8 cellular contexts compared by ENCODE assay signal in the genomic region with DNA sequence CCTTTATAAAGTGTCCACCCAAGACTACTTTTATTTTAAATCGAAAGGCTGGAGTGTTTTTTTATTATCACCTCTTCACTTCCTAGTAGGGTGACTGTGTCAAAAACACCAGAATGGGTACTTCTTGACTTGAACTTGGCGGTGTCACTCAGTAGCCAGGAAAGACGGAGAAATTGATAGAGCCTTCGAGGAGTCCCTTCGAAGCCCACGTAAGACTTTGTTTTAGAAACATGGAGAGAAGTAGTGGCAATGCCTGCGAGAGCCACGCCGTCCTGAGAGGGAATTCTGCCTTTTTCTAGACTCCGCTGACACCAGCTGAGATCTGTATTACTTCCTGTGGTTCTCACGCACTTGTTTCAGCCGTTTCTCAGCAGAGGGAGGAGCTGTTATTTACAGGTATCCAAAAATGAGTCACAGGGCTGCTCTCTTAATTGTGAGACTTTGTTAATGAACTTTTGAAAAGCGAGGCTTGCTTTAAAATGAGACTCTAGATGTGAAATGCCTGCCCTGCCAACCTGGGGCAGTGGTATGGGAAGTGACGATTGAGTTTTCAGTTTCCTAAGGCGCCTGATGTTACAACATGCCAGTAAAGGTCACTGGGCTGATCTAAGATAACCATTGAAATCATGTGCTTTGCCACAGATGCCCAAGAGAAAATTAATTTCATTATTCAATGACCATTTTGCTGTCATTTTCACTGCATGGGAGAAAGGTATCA. TPM values are rescaled to one million over a fixed set of nuclear protein-coding genes. Genes with fewer than 3 reads are reported as not detected.
DNase-seq lines count a peak whose midpoint lies in the region; ATAC-seq and TF ChIP-seq lines count a peak whose summit lies in the region.

No MANE protein-coding gene starts in this region.

- no peaks in the 10 kb centered on the region for H3K9me3 ChIP-seq in PC-9 (ENCODE audit: insufficient read depth, low read depth)
- H3K9me3 ChIP-seq in heart right ventricle: no peaks in the 10 kb centered on the region

- H3K9me2 ChIP-seq in PC-9 (ENCODE audit: insufficient read depth): no peaks in the 10 kb centered on the region

- H3K4me3 ChIP-seq in PC-9 (peak overlapping the region; percentile 76), heart right ventricle (peak overlapping the region; percentile 59 to 85 (median 78)), skeletal muscle cell (ENCODE audit: low read depth, low read length) (peak overlapping the region; percentile 67)

- no peaks in the 10 kb centered on the region for H3K36me3 ChIP-seq in PC-9 (ENCODE audit: low read depth)
- no peaks in the 10 kb centered on the region for H3K36me3 ChIP-seq in heart right ventricle

- no peaks in the 10 kb centered on the region for H4K20me1 ChIP-seq in PC-9 (ENCODE audit: insufficient read depth)

- H3K27ac ChIP-seq in PC-9: peak overlapping the region; percentile 38; the same call in 1 of the 2 replicates
- peak overlapping the region in 9 of 10 donors; percentile 46 to 94 (median 79) for H3K27ac ChIP-seq in heart right ventricle

- peak; percentile 49 for ATAC-seq in GM18520 (IDR thresholded peaks at IDR 0.05; ENCODE audit: unreplicated experiment)
- peak; percentile 66 for ATAC-seq in HG02938 (IDR thresholded peaks at IDR 0.05; ENCODE audit: unreplicated experiment)
- peak; percentile 7 to 57 (median 44) for ATAC-seq in heart right ventricle

- H3K79me2 ChIP-seq in PC-9 (ENCODE audit: low read depth): no peaks in the 10 kb centered on the region

- no peaks in the 10 kb centered on the region; the same call in 1 of the 2 replicates for H3F3A ChIP-seq in PC-9 (ENCODE audit: insufficient read depth, low read depth)

- POLR2A ChIA-PET in PC-9 (lab: Charles Lee; ENCODE audit: unreplicated experiment): no interaction called here

- peaks cover 11% of the 10 kb centered on the region; the same call in 1 of the 2 replicates for H3K4me1 ChIP-seq in PC-9 (replicated peaks; ENCODE audit: insufficient read depth)
- peaks cover 0 to 56% (median 13%) of the 10 kb centered on the region in 9 donors for H3K4me1 ChIP-seq in heart right ventricle

- intact Hi-C loops in PC-9 (cut with micrococcal nuclease; ENCODE audit: unreplicated experiment) (loop anchor here (2.0 to 5.0 kb wide), 2 partner anchors 46 to 116 kb away; no protein-coding TSS in a partner anchor), heart right ventricle (cut with DNase I) (loop anchor here in 7 of 10 donors (1.0 to 10.0 kb wide), 7 partner anchors 44 to 328 kb away; a partner anchor contains a TSS)

- TSS peak; percentile 31 for BruUV-seq in PC-9 (replicated peaks; lab: Mats Ljungman, UMichigan)

- 5 to 8% methylated on average over 15 of the region's 15 CpGs for WGBS in heart right ventricle, 2 donors

- H3K27me3 ChIP-seq in PC-9 (ENCODE audit: insufficient read depth, low read depth): no peaks in the 10 kb centered on the region
- no peaks in the 10 kb centered on the region for H3K27me3 ChIP-seq in heart right ventricle

- H3K4me2 ChIP-seq in PC-9: peak overlapping the region; percentile 99

- H2AFZ ChIP-seq in PC-9: peak overlapping the region; percentile 85

- peak; percentile 19 to 45 for DNase-seq in PC-9
- DNase-seq in activated T-helper 9 cell treated with anti-CD3 and anti-CD28 coated beads, Interleukin-2, amount 50 U/mL, for 16 hours (ENCODE audit: low read depth): peak; percentile 49
- DNase-seq in heart right ventricle: no peak
- DNase-seq in skeletal muscle cell (ENCODE audit: low read depth): no peak
- DNase-seq in nucleus accumbens (lab: John Stamatoyannopoulos, UW): no peak
- DNase-seq in SHP77 (lab: John Stamatoyannopoulos, UW): no peak

- CTCF ChIA-PET in PC-9 (lab: Charles Lee): no interaction called here

- TF ChIP-seq CTCF in PC-9 (conservative IDR thresholded peaks at IDR 0.05): no peak; the same call in 1 of the 2 replicates
- no peak for TF ChIP-seq CTCF in heart right ventricle (IDR thresholded peaks at IDR 0.05)

RNA-seq across cellular contexts. Expression of a gene that starts 0.9 kb away (rescaled TPM):
- 0.17 and 0.40 TPM in 2 replicates for total RNA-seq in PC-9 (2021)
- total RNA-seq in heart right ventricle: 10 to 100 TPM in 2 of 10 donors, 1 to 10 TPM in 8; 6.9 to 15.9 (median 8.9) TPM
- 1 to 10 TPM; 4.8 to 9.0 TPM for polyA plus RNA-seq in heart right ventricle

RNA-seq across cellular contexts. Expression of a gene that starts 55.8 kb away (rescaled TPM):
- total RNA-seq in PC-9 (2021) (125 and 127 TPM in 2 replicates), heart right ventricle (100 to 1,000 TPM; 107 to 158 (median 120) TPM)
- polyA plus RNA-seq in heart right ventricle: 100 to 1,000 TPM in 1 of 2 donors, 10 to 100 TPM in 1; 84.2 to 333 TPM

Comparison
In these comparisons a context has a peak if more than half of its experiments do, and no peak if none do; other contexts are left out.
1. DNase-seq: peak in PC-9 (2 of 2) and activated T-helper 9 cell treated with anti-CD3 and anti-CD28 coated beads, Interleukin-2, amount 50 U/mL, for 16 hours (single experiment); none in heart right ventricle (0 of 2), skeletal muscle cell (single experiment), nucleus accumbens (0 of 56) and SHP77 (0 of 2).
2. Peak in every context shown above with its lines, with median percentiles within 50 percentile points of each other: ATAC-seq and H3K4me3 ChIP-seq.